Comparison of ENCODE assay signal across 11 cellular contexts in the genomic region with DNA sequence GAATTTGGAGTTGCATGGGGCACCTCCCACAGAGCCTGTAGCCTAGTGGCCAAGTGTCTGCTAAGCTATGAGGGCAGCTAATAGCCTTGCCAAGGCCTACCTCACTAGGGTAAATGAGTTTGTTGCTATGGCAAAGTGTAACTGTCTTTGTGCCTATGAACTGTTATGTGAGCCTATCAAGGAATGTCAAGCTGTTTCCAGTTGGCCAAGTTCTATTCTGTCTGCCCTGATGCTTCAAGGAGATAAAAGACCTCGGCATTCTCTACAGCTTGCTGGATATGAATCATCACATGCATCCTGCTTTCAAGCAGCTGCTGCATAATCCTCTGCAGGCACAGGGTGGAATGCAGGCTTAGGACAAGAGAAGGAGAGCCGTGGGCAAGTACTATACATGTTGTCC.
DNase-seq lines count a peak whose midpoint lies in the region; ATAC-seq, FAIRE-seq and TF ChIP-seq lines count a peak whose summit lies in the region.
"Had no signal": no experiment of that assay in that cellular context is flagged by ENCODE, and none has a peak within 500 bp of the region (broad histone marks: within the 10 kb centered on the region; RNA-seq: fewer than 3 reads in every experiment).

No MANE protein-coding gene starts in this region.

- H3K9me3 ChIP-seq in BE2C, result no peaks in the 10 kb centered on the region

- TF ChIP-seq CTCF in BE2C (IDR thresholded peaks at IDR 0.05; ENCODE audit: low read depth, low read length), result no peak

- no peaks in the 10 kb centered on the region for H3K36me3 ChIP-seq in BE2C

- DNase-seq in BE2C (peak; percentile 27), HTR-8/SVneo (ENCODE audit: insufficient read length, low spot score) (peak; percentile 86), T47D (ENCODE audit: low read depth in 1 of 2, low spot score in 1 of 2) (peak; percentile 16 to 77), left kidney (ENCODE audit: low read depth, low spot score) (peak; percentile 18)
- DNase-seq in activated CD4-positive, alpha-beta T cell treated with anti-CD3 and anti-CD28 coated beads, Interleukin-2, amount 50 U/mL, for 4 hours, result no peak
- no peak for DNase-seq in stimulated activated CD4-positive, alpha-beta T cell treated with anti-CD3 and anti-CD28 coated beads, Interleukin-2, amount 100 ng/mL, for 24 hours
- no peak for DNase-seq in NK-92 treated with Interleukin-12 subunit alpha and Interleukin-12 subunit beta, amount 100 ng/mL, for 24 hours (lab: John Stamatoyannopoulos, UW)
- DNase-seq: activated CD8-positive, alpha-beta memory T cell treated with anti-CD3 and anti-CD28 coated beads for 24 hours; NCI-H187 treated with DMSO at 0.1 percent for 48 hours had no signal

- FAIRE-seq in HTR-8/SVneo (lab: Jason Lieb, UNC), result peak; percentile 94
- FAIRE-seq: endometrium had no signal

- ATAC-seq in GM21381 (IDR thresholded peaks at IDR 0.05; ENCODE audit: unreplicated experiment), result no peak

- H3K27me3 ChIP-seq in BE2C, result peaks cover 2% of the 10 kb centered on the region; the same call in 1 of the 2 replicates

- H3K4me1 ChIP-seq in BE2C, result no peaks in the 10 kb centered on the region

- in situ Hi-C loops in T47D (cut with HindIII; ENCODE audit: low pct_unique_long_range_greater_than_20kb, low sequenced_read_pairs), result no loop called here

- no peak overlapping the region for H3K4me3 ChIP-seq in BE2C (ENCODE audit: low read depth, low read length)

Comparison
In these comparisons a context has a peak if more than half of its experiments do, and no peak if none do; other contexts are left out.
1. DNase-seq: peak in BE2C (single experiment), HTR-8/SVneo (single experiment), T47D (2 of 2) and left kidney (single experiment); none in activated CD4-positive, alpha-beta T cell treated with anti-CD3 and anti-CD28 coated beads, Interleukin-2, amount 50 U/mL, for 4 hours (0 of 2), stimulated activated CD4-positive, alpha-beta T cell treated with anti-CD3 and anti-CD28 coated beads, Interleukin-2, amount 100 ng/mL, for 24 hours (0 of 2) and NK-92 treated with Interleukin-12 subunit alpha and Interleukin-12 subunit beta, amount 100 ng/mL, for 24 hours (single experiment).